Comparison of ENCODE assay signal across 9 cellular contexts in the genomic region with DNA sequence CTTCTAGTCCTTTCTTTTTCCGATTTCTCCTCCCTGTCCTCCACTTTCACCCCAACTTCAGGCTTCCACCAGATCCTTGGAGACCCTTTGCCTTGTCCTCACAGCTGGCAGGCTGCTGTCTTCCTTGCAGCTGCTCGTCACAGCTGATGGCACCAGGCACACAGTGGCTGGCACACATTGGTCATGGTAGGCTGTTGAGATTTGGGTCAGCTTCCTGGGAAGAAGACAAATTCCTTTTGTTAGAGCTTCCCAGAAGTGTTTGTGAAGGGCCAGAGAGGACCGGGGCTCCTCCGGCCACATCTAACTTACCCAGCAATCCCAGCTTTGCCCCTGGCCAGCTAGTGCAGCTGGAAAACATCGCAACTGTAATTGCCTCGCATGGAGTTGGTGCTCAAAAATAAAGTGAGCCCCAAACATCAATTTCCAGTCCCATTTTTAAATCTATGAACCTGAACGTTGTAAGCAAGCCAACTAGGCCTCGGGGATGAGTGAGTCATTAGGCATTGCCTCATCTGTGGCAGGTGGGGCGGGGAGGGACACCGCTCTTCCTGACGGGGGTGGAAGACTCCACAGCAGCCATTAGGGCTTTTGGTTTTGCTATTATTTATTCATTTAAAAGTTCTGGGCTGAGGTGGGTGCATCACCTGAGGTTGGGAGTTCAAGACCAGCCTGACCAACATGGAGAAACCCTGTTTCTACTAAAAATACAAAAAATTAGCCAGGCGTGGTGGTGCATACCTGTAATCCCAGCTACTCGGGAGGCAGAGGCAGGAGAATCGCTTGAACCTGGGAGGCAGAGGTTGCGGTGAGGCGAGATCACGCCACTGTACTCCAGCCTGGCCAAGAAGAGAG. TPM values are rescaled to one million over a fixed set of nuclear protein-coding genes. Genes with fewer than 3 reads are reported as not detected.
DNase-seq lines count a peak whose midpoint lies in the region; ATAC-seq, FAIRE-seq and TF ChIP-seq lines count a peak whose summit lies in the region.
"Had no signal": no experiment of that assay in that cellular context is flagged by ENCODE, and none has a peak within 500 bp of the region (broad histone marks: within the 10 kb centered on the region; RNA-seq: fewer than 3 reads in every experiment).

No MANE protein-coding gene starts in this region.

- H3K27me3 ChIP-seq in HepG2 (ENCODE audit: control insufficient read depth in 1 of 2, insufficient read depth in 2 of 2, low read length in 2 of 2) = peaks cover 0 to under 1% of the 10 kb centered on the region in 2 experiments; a peak in 1 of 5 replicates
- no peaks in the 10 kb centered on the region for H3K27me3 ChIP-seq in tibial nerve

- H3K4me3 ChIP-seq in HepG2 (replicated peaks in 1 of 3; ENCODE audit: insufficient read depth in 1 of 3, low read depth in 2 of 3, low read length in 3 of 3) (peak overlapping the region in 1 of 3 experiments; percentile 39; a peak in 2 of 6 replicates), tibial nerve (no peak overlapping the region)

- no peaks in the 10 kb centered on the region for H3K36me3 ChIP-seq in HepG2 (replicated peaks in 1 of 2; ENCODE audit: control insufficient read depth in 1 of 2, insufficient read depth in 2 of 2, low read length in 2 of 2)
- H3K36me3 ChIP-seq in tibial nerve = no peaks in the 10 kb centered on the region

- intact Hi-C loops in MCF 10A (cut with micrococcal nuclease) = loop anchor here (2.0 to 10.0 kb wide), 3 partner anchors 64 to 152 kb away; a partner anchor contains a TSS
- intact Hi-C loops in HepG2 (cut with micrococcal nuclease; ENCODE audit: unreplicated experiment) = no loop called here

- peak overlapping the region; percentile 50 for H3K4me3 Mint-ChIP-seq in MCF 10A (ENCODE audit: unreplicated experiment)

- no peaks in the 10 kb centered on the region for H3K79me2 ChIP-seq in HepG2 (ENCODE audit: insufficient read depth, low read length)

- H3K4me2 ChIP-seq in HepG2 (ENCODE audit: low read depth, low read length) = peak overlapping the region; percentile 76

- H3K9me3 ChIP-seq in HepG2 (ENCODE audit: low read length) = no peaks in the 10 kb centered on the region; the same call in 1 of the 2 replicates
- peaks cover 0 to 18% (median 0%) of the 10 kb centered on the region in 4 donors for H3K9me3 ChIP-seq in tibial nerve

- 47% methylated on average over 17 of the region's 17 CpGs for WGBS in HepG2 (ENCODE audit: low lambda C conversion rate)
- 62% methylated on average over 17 of the region's 17 CpGs for WGBS in tibial nerve, 2 donors

- H2AFZ ChIP-seq in HepG2 (ENCODE audit: low read length) = peak overlapping the region; percentile 77

- H4K20me1 ChIP-seq in HepG2 (ENCODE audit: insufficient read depth, low read length) = no peaks in the 10 kb centered on the region

- no TSS peak for BruUV-seq in MCF 10A (replicated peaks; lab: Mats Ljungman, UMichigan)
- no TSS peak for BruUV-seq in HepG2 (replicated peaks; lab: Mats Ljungman, UMichigan)

- peak; percentile 16; the same call in 1 of the 3 replicates for ATAC-seq in HepG2

- TF ChIP-seq CTCF in MCF 10A (IDR thresholded peaks at IDR 0.05; ENCODE audit: unreplicated experiment) = no peak
- no peak for TF ChIP-seq CTCF in HepG2 (CRISPR knock-in tag; IDR thresholded peaks at IDR 0.05)
- TF ChIP-seq CTCF in tibial nerve (IDR thresholded peaks at IDR 0.05) = no peak

- FAIRE-seq in HepG2 (lab: Jason Lieb, UNC) = no peak

- TF ChIP-seq POLR2A in HepG2 (IDR thresholded peaks at IDR 0.05; ENCODE audit: insufficient read depth in 1 of 2, low read depth in 2 of 2, low read length in 2 of 2) (no peak), tibial nerve (IDR thresholded peaks at IDR 0.05) (no peak)

- no peak for TF ChIP-seq RAD21 in HepG2 (CRISPR knock-in tag; IDR thresholded peaks at IDR 0.05)

- DNase-seq in NOMO-1 (lab: John Stamatoyannopoulos, UW; ENCODE audit: unreplicated experiment in 2 of 2) = peak; percentile 0 to 18
- no peak for DNase-seq in NOMO-1 treated with dmso at 0.1 percent for 144 hours (lab: John Stamatoyannopoulos, UW; ENCODE audit: unreplicated experiment)
- peak; percentile 96 for DNase-seq in MCF 10A (ENCODE audit: unreplicated experiment)
- no peak for DNase-seq in HepG2 (ENCODE audit: low spot score)
- DNase-seq in tibial nerve (ENCODE audit: low spot score in 2 of 2) = peak; percentile 59 to 75
- no peak for DNase-seq in AML-193 (lab: John Stamatoyannopoulos, UW)
- no peak for DNase-seq in stimulated activated naive CD4-positive, alpha-beta T cell (lab: John Stamatoyannopoulos, UW)
- no peak for DNase-seq in activated T-cell treated with anti-CD3 and anti-CD28 coated beads for 4 hours

- H3K9me3 Mint-ChIP-seq in MCF 10A (ENCODE audit: unreplicated experiment) = peaks cover 15% of the 10 kb centered on the region

- POLR2A ChIA-PET in MCF 10A (lab: Yijun Ruan, JAX) (interaction anchor here (0.5 to 3.1 kb wide), 9 partner anchors 24 to 1617 kb away, joined by 3 to 26 read pairs (median 5); a partner anchor contains a TSS), HepG2 (lab: Yijun Ruan, JAX) (no interaction called here)

- H3K4me1 ChIP-seq in HepG2 (ENCODE audit: insufficient read depth, low read length) (peaks cover 19% of the 10 kb centered on the region), tibial nerve (peaks cover 0 to 38% (median 15%) of the 10 kb centered on the region in 4 donors)

- peaks cover 52% of the 10 kb centered on the region for H3K4me1 Mint-ChIP-seq in MCF 10A (ENCODE audit: insufficient read depth, unreplicated experiment)

- in situ Hi-C loops in HepG2 (cut with HindIII; ENCODE audit: extremely low pct_ligation_motif_present, low pct_unique_long_range_greater_than_20kb) = no loop called here

- H3K9ac ChIP-seq in HepG2 (ENCODE audit: insufficient read depth, low read depth, low read length) = peak overlapping the region; percentile 30; the same call in 1 of the 2 replicates

- peak overlapping the region; percentile 68 for H3K27ac Mint-ChIP-seq in MCF 10A (ENCODE audit: low read depth, unreplicated experiment)

- no peaks in the 10 kb centered on the region for H3K27me3 Mint-ChIP-seq in MCF 10A (ENCODE audit: insufficient read depth, unreplicated experiment)

- H3K36me3 Mint-ChIP-seq in MCF 10A (ENCODE audit: insufficient read depth, unreplicated experiment) = peaks cover 13% of the 10 kb centered on the region

- H3K27ac ChIP-seq in HepG2 (ENCODE audit: extremely low read length, insufficient read depth, low read length) = no peak overlapping the region
- H3K27ac ChIP-seq in tibial nerve = peak overlapping the region; percentile 54 to 87 (median 68)

- CTCF ChIA-PET in MCF 10A (lab: Yijun Ruan, JAX) = interaction anchor here (0.9 to 3.8 kb wide), 4 partner anchors 24 to 480 kb away, joined by 3 to 11 read pairs (median 3); a partner anchor contains a TSS
- CTCF ChIA-PET in HepG2 (lab: Yijun Ruan, JAX; ENCODE audit: low intra/inter-chr PET ratio, low total read pairs) = no interaction called here

- TF ChIP-seq EP300 in HepG2 (IDR thresholded peaks at IDR 0.05; ENCODE audit: low read depth in 2 of 2, low read length in 2 of 2) = no peak
- TF ChIP-seq EP300 in HepG2 (CRISPR knock-in tag; IDR thresholded peaks at IDR 0.05; ENCODE audit: borderline replicate concordance) = no peak
- peak in 1 of 2 donors; percentile 74 for TF ChIP-seq EP300 in tibial nerve (IDR thresholded peaks at IDR 0.05)

RNA-seq across cellular contexts. Expression of a gene that starts 12.4 kb away (rescaled TPM):
- 0.42 TPM in 1 of 2 replicates, not detected in the other for total RNA-seq in MCF 10A (2022)
- total RNA-seq in HepG2 (2016; rRNA removed; fragmentation: Illumina TruSeq; extraction: Trizol) = not detected in 2 replicates
- not detected in 2 replicates for total RNA-seq in HepG2 (2016; cell fraction: cytosol; rRNA removed; fragmentation: Illumina TruSeq; extraction: Trizol; ENCODE audit: low read depth)
- total RNA-seq in HepG2 (2016; cell fraction: insoluble cytoplasmic fraction; rRNA removed; fragmentation: Illumina TruSeq; extraction: Trizol) = not detected in 2 replicates
- not detected in 2 replicates for total RNA-seq in HepG2 (2016; cell fraction: membrane; rRNA removed; fragmentation: Illumina TruSeq; extraction: Trizol)
- not detected in 2 replicates for total RNA-seq in HepG2 (2016; cell fraction: nucleus; rRNA removed; fragmentation: Illumina TruSeq; extraction: Trizol)
- 0.30 and 0.48 TPM in 2 replicates for polyA plus RNA-seq in HepG2 (2011; rRNA removed)
- 0.20 and 0.21 TPM in 2 replicates for polyA plus RNA-seq in HepG2 (2011; cell fraction: cytosol; rRNA removed)
- 1.4 and 1.6 TPM in 2 replicates for polyA plus RNA-seq in HepG2 (2011; cell fraction: nucleus; rRNA removed)
- polyA plus RNA-seq in HepG2 (2012) = 0.59 TPM in 1 of 2 replicates, not detected in the other
- 0.19 TPM in 1 of 2 replicates, not detected in the other for polyA plus RNA-seq in HepG2 (2016; cell fraction: cytosol; fragmentation: Illumina TruSeq; extraction: Trizol; ENCODE audit: low read depth)
- not detected in 2 replicates for polyA plus RNA-seq in HepG2 (2016; cell fraction: insoluble cytoplasmic fraction; fragmentation: Illumina TruSeq; extraction: Trizol; ENCODE audit: low read depth)
- 0.30 TPM in 1 of 2 replicates, not detected in the other for polyA plus RNA-seq in HepG2 (2016; cell fraction: membrane; fragmentation: Illumina TruSeq; extraction: Trizol; ENCODE audit: low read depth)
- not detected in 2 replicates for polyA plus RNA-seq in HepG2 (2016; cell fraction: nucleus; fragmentation: Illumina TruSeq; extraction: Trizol; ENCODE audit: insufficient read depth, low read depth)
- 1.0 TPM in 1 of 2 replicates, not detected in the other for polyA minus RNA-seq in HepG2 (2011; rRNA and poly(A)+ RNA removed; ENCODE audit: low replicate concordance)
- polyA minus RNA-seq in HepG2 (2011; cell fraction: cytosol; rRNA and poly(A)+ RNA removed) = not detected in 2 replicates
- polyA minus RNA-seq in HepG2 (2011; cell fraction: nucleus; rRNA and poly(A)+ RNA removed) = not detected in 2 replicates
- not detected for total RNA-seq in tibial nerve

RNA-seq across cellular contexts. Expression of a gene that starts 23.3 kb away (rescaled TPM):
- total RNA-seq in MCF 10A (2022) (not detected in 2 replicates), HepG2 (2016; rRNA removed; fragmentation: Illumina TruSeq; extraction: Trizol) (0.20 TPM in 1 of 2 replicates, not detected in the other), tibial nerve (10 to 100 TPM in 1 of 4 donors, 1 to 10 TPM in 3; 2.9 to 37.8 (median 6.3) TPM)
- total RNA-seq in HepG2 (2016; cell fraction: cytosol; rRNA removed; fragmentation: Illumina TruSeq; extraction: Trizol; ENCODE audit: low read depth) = 0.20 and 0.35 TPM in 2 replicates
- not detected in 2 replicates for total RNA-seq in HepG2 (2016; cell fraction: insoluble cytoplasmic fraction; rRNA removed; fragmentation: Illumina TruSeq; extraction: Trizol)
- total RNA-seq in HepG2 (2016; cell fraction: membrane; rRNA removed; fragmentation: Illumina TruSeq; extraction: Trizol) = 0.34 TPM in 1 of 2 replicates, not detected in the other
- not detected in 2 replicates for total RNA-seq in HepG2 (2016; cell fraction: nucleus; rRNA removed; fragmentation: Illumina TruSeq; extraction: Trizol)
- polyA plus RNA-seq in HepG2 (2011; rRNA removed) = 0.57 and 0.58 TPM in 2 replicates
- 0.42 and 0.77 TPM in 2 replicates for polyA plus RNA-seq in HepG2 (2011; cell fraction: cytosol; rRNA removed)
- polyA plus RNA-seq in HepG2 (2011; cell fraction: nucleus; rRNA removed) = 1.2 and 2.4 TPM in 2 replicates
- 0.16 TPM in 1 of 2 replicates, not detected in the other for polyA plus RNA-seq in HepG2 (2012)
- polyA plus RNA-seq in HepG2 (2016; cell fraction: cytosol; fragmentation: Illumina TruSeq; extraction: Trizol; ENCODE audit: low read depth) = 0.17 and 0.27 TPM in 2 replicates
- 0.22 TPM in 1 of 2 replicates, not detected in the other for polyA plus RNA-seq in HepG2 (2016; cell fraction: insoluble cytoplasmic fraction; fragmentation: Illumina TruSeq; extraction: Trizol; ENCODE audit: low read depth)
- polyA plus RNA-seq in HepG2 (2016; cell fraction: membrane; fragmentation: Illumina TruSeq; extraction: Trizol; ENCODE audit: low read depth) = 0.14 TPM in 1 of 2 replicates, not detected in the other
- polyA plus RNA-seq in HepG2 (2016; cell fraction: nucleus; fragmentation: Illumina TruSeq; extraction: Trizol; ENCODE audit: insufficient read depth, low read depth) = not detected in 2 replicates
- not detected in 2 replicates for polyA minus RNA-seq in HepG2 (2011; rRNA and poly(A)+ RNA removed; ENCODE audit: low replicate concordance)
- polyA minus RNA-seq in HepG2 (2011; cell fraction: cytosol; rRNA and poly(A)+ RNA removed) = not detected in 2 replicates
- 0.90 and 1.2 TPM in 2 replicates for polyA minus RNA-seq in HepG2 (2011; cell fraction: nucleus; rRNA and poly(A)+ RNA removed)
- total RNA-seq: T-helper 2 cell treated with Interferon-gamma antibody and Interleukin-4, amounts not matched to agents 100 ng/mL and 5 ng/mL, for 36 hours had no signal

Comparison
In these comparisons a context has a peak if more than half of its experiments do, and no peak if none do; other contexts are left out.
1. DNase-seq: peak in NOMO-1 (2 of 2), MCF 10A (single experiment) and tibial nerve (2 of 2); none in NOMO-1 treated with dmso at 0.1 percent for 144 hours (single experiment), HepG2 (single experiment), AML-193 (0 of 2), stimulated activated naive CD4-positive, alpha-beta T cell (0 of 6) and activated T-cell treated with anti-CD3 and anti-CD28 coated beads for 4 hours (single experiment).